Comparison of ENCODE assay signal across 17 cellular contexts in the genomic region with DNA sequence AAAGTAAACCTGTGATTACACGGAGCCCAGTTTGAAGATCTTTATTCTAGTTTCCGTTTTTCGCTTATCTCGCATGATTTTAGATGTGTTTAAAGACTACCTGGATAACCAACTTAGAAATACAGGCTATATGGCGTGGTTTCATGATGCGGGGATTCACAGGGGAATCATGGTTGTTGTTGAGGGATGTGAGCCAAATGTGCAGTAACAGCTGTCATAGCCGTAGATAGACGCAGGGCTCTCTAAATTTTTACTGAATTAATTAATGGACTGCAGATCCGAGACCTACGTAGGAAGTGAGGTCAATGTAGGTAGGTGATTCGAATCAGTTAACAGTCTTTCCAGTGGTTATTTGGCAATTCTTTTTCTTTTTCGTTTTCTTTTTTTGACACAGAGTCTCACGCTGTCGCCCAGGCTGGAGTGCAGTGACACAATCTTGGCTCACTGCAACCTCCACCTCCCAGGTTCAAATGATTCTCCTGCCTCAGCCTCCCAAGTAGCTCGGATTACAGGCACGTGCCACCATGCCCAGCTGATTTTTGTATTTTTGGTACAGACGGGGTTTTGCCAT.
DNase-seq lines count a peak whose midpoint lies in the region; ATAC-seq and TF ChIP-seq lines count a peak whose summit lies in the region.
"Had no signal": no experiment of that assay in that cellular context is flagged by ENCODE, and none has a peak within 500 bp of the region (broad histone marks: within the 10 kb centered on the region; RNA-seq: fewer than 3 reads in every experiment).

No MANE protein-coding gene starts in this region.

- H3K36me3 ChIP-seq in Karpas-422 (ENCODE audit: insufficient read depth, low read length): 0 out of 2 replicates have a peak, but pooled peaks cover 4% of the 10 kb centered on the region
- H3K36me3 ChIP-seq: neutrophil, sigmoid colon, stomach had no signal

- no peaks in the 10 kb centered on the region for H3K9me3 ChIP-seq in Karpas-422 (ENCODE audit: low read length)
- H3K9me3 ChIP-seq: heart right ventricle, neutrophil, sigmoid colon, stomach had no signal

- H3K27me3 Mint-ChIP-seq in activated CD4-positive, alpha-beta T cell treated with anti-CD3 and anti-CD28 coated beads, Interleukin-2, amount 10 ng/mL, durations not matched to agents 24 days and 14 days: no peaks in the 10 kb centered on the region
- H3K27me3 Mint-ChIP-seq in central memory CD8-positive, alpha-beta T cell: no peaks in the 10 kb centered on the region
- H3K27me3 Mint-ChIP-seq in nephron (ENCODE audit: low read depth): no peaks in the 10 kb centered on the region

- no peak overlapping the region for H2AFZ ChIP-seq in Karpas-422 (ENCODE audit: low read length)

- peak overlapping the region; percentile 92 for H3K27ac ChIP-seq in Karpas-422 (ENCODE audit: low read length)
- H3K27ac ChIP-seq: RWPE1 had no signal

- no peaks in the 10 kb centered on the region for H3K9me3 Mint-ChIP-seq in activated CD4-positive, alpha-beta T cell treated with anti-CD3 and anti-CD28 coated beads, Interleukin-2, amount 10 ng/mL, durations not matched to agents 24 days and 14 days
- no peaks in the 10 kb centered on the region for H3K9me3 Mint-ChIP-seq in central memory CD8-positive, alpha-beta T cell
- H3K9me3 Mint-ChIP-seq in nephron: no peaks in the 10 kb centered on the region

- no peaks in the 10 kb centered on the region for H3K9me2 ChIP-seq in Karpas-422 (replicated peaks; ENCODE audit: insufficient read depth, low read length)

- peaks cover 67% of the 10 kb centered on the region for H3K4me1 Mint-ChIP-seq in activated CD4-positive, alpha-beta T cell treated with anti-CD3 and anti-CD28 coated beads, Interleukin-2, amount 10 ng/mL, durations not matched to agents 24 days and 14 days
- H3K4me1 Mint-ChIP-seq in central memory CD8-positive, alpha-beta T cell: peaks cover 54% of the 10 kb centered on the region
- H3K4me1 Mint-ChIP-seq in nephron: peaks cover 26% of the 10 kb centered on the region

- ATAC-seq in central memory CD8-positive, alpha-beta T cell (replicated peaks; ENCODE audit: extremely low read depth, poor library complexity, severe bottlenecking): no peak
- ATAC-seq in GM19351 (IDR thresholded peaks at IDR 0.05; ENCODE audit: unreplicated experiment): no peak

- DNase-seq in activated CD4-positive, alpha-beta T cell treated with anti-CD3 and anti-CD28 coated beads, Interleukin-2, amount 10 ng/mL, durations not matched to agents 24 days and 14 days: no peak
- DNase-seq in activated CD4-positive, alpha-beta T cell treated with anti-CD3 and anti-CD28 coated beads for 4 hours: no peak
- DNase-seq in Karpas-422 (no peak), hypothalamus (lab: John Stamatoyannopoulos, UW) (no peak), KG1 (lab: John Stamatoyannopoulos, UW) (no peak)
- no peak for DNase-seq in central memory CD8-positive, alpha-beta T cell (ENCODE audit: low spot score in 2 of 2)
- DNase-seq: ACHN, amygdala, heart right ventricle, NCI-H1694, sigmoid colon, stomach, T-helper 9 cell had no signal

- peak overlapping the region; percentile 67; the same call in 1 of the 2 replicates for H3K4me3 ChIP-seq in Karpas-422 (ENCODE audit: low read length)
- H3K4me3 ChIP-seq: stomach had no signal

- H3K27ac Mint-ChIP-seq in activated CD4-positive, alpha-beta T cell treated with anti-CD3 and anti-CD28 coated beads, Interleukin-2, amount 10 ng/mL, durations not matched to agents 24 days and 14 days: peak overlapping the region; percentile 72
- peak overlapping the region; percentile 93 for H3K27ac Mint-ChIP-seq in central memory CD8-positive, alpha-beta T cell (ENCODE audit: low read depth)
- peak overlapping the region; percentile 84 to 98 (median 95) for H3K27ac Mint-ChIP-seq in nephron

- intact Hi-C loops in activated CD4-positive, alpha-beta T cell treated with anti-CD3 and anti-CD28 coated beads, Interleukin-2, amount 10 ng/mL, durations not matched to agents 24 days and 14 days (cut with micrococcal nuclease): no loop called here

- peaks cover 74% of the 10 kb centered on the region for H3K36me3 Mint-ChIP-seq in activated CD4-positive, alpha-beta T cell treated with anti-CD3 and anti-CD28 coated beads, Interleukin-2, amount 10 ng/mL, durations not matched to agents 24 days and 14 days (ENCODE audit: low read depth)
- peaks cover 55% of the 10 kb centered on the region for H3K36me3 Mint-ChIP-seq in central memory CD8-positive, alpha-beta T cell (ENCODE audit: insufficient read depth)
- no peaks in the 10 kb centered on the region for H3K36me3 Mint-ChIP-seq in nephron (ENCODE audit: low read depth)

- no peaks in the 10 kb centered on the region for H3K27me3 ChIP-seq in Karpas-422 (ENCODE audit: low read length)
- H3K27me3 ChIP-seq: heart right ventricle, neutrophil, sigmoid colon, stomach had no signal

- H3K79me2 ChIP-seq in Karpas-422 (ENCODE audit: low read length): peaks cover 92% of the 10 kb centered on the region

- no peaks in the 10 kb centered on the region for H4K20me1 ChIP-seq in Karpas-422 (ENCODE audit: insufficient read depth, low read depth, low read length)

- peak overlapping the region; percentile 75; the same call in 1 of the 2 replicates for H3K9ac ChIP-seq in Karpas-422 (ENCODE audit: low read length)

- peak overlapping the region; percentile 97 for H3K4me2 ChIP-seq in Karpas-422 (ENCODE audit: low read depth, low read length, poor library complexity, severe bottlenecking)

- peak overlapping the region; percentile 61 for H3K4me3 Mint-ChIP-seq in activated CD4-positive, alpha-beta T cell treated with anti-CD3 and anti-CD28 coated beads, Interleukin-2, amount 10 ng/mL, durations not matched to agents 24 days and 14 days
- H3K4me3 Mint-ChIP-seq in central memory CD8-positive, alpha-beta T cell: peak overlapping the region; percentile 56
- peak overlapping the region in 2 of 3 experiments; percentile 41 to 61 for H3K4me3 Mint-ChIP-seq in nephron

- TF ChIP-seq CTCF in nephron (IDR thresholded peaks at IDR 0.05; ENCODE audit: unreplicated experiment in 3 of 3): no peak

- peaks cover 65% of the 10 kb centered on the region for H3K4me1 ChIP-seq in Karpas-422 (ENCODE audit: low read length)
